Comparison of ENCODE assay signal across 9 cellular contexts in genomic region chr13:61410669-61411297, GRCh38. TPM values are rescaled to one million over a fixed set of nuclear protein-coding genes. Genes with fewer than 3 reads are reported as not detected.
DNase-seq lines count a peak whose midpoint lies in the region; ATAC-seq, FAIRE-seq and TF ChIP-seq lines count a peak whose summit lies in the region.
"Had no signal": no experiment of that assay in that cellular context is flagged by ENCODE, and none has a peak within 500 bp of the region (broad histone marks: within the 10 kb centered on the region; RNA-seq: fewer than 3 reads in every experiment).

No MANE protein-coding gene starts in this region.

- no peak for ATAC-seq in GM21825 (IDR thresholded peaks at IDR 0.05; ENCODE audit: unreplicated experiment)
- no peak for ATAC-seq in GM18909 (IDR thresholded peaks at IDR 0.05; ENCODE audit: poor library complexity, unreplicated experiment)

- no peaks in the 10 kb centered on the region for H3K36me3 Mint-ChIP-seq in HFFc6 (ENCODE audit: low read depth)

- no peak overlapping the region for H3K4me3 Mint-ChIP-seq in HFFc6

- H3K27me3 Mint-ChIP-seq in HFFc6 (ENCODE audit: insufficient read depth) = peaks cover 4% of the 10 kb centered on the region; the same call in 1 of the 2 replicates

- peak; percentile 76 for TF ChIP-seq CTCF in HFFc6 (IDR thresholded peaks at IDR 0.05)

- FAIRE-seq in islet of Langerhans (lab: Jason Lieb, UNC) = peak; percentile 98

- DNase-seq in CMK (ENCODE audit: low read depth) (peak; percentile 20), HFFc6 (no peak), SW480 (ENCODE audit: low spot score) (peak; percentile 38), 8988T (no peak)
- no peak for DNase-seq in central memory CD4-positive, alpha-beta T cell

- no peaks in the 10 kb centered on the region for H3K4me1 Mint-ChIP-seq in HFFc6 (ENCODE audit: low read depth)

- H3K9me3 Mint-ChIP-seq in HFFc6 = peaks cover 6% of the 10 kb centered on the region

- H3K27ac Mint-ChIP-seq in HFFc6 = no peak overlapping the region

RNA-seq across cellular contexts. Expression of gene PCDH20, which starts 4.9 kb away (rescaled TPM):
- not detected for total RNA-seq in HFFc6 (2021; fragmentation: NEBNext Ultra II Directional; extraction: Animal tissue kit (Norgen Biotek cat#: 25700))
- total RNA-seq: T-helper 1 cell treated with Interleukin-12 subunit alpha and Interleukin-12 subunit beta and Interleukin-4 antibody, amounts not matched to agents 30 ng/mL and 1 ng/mL, for 36 hours had no signal

Comparison
In these comparisons a context has a peak if more than half of its experiments do, and no peak if none do; other contexts are left out.
1. DNase-seq: peak in CMK (single experiment) and SW480 (single experiment); none in HFFc6 (single experiment), central memory CD4-positive, alpha-beta T cell (single experiment) and 8988T (single experiment).